Comparison of ENCODE assay signal across 22 cellular contexts in genomic region chr5:146867996-146868708, GRCh38. TPM values are rescaled to one million over a fixed set of nuclear protein-coding genes. Genes with fewer than 3 reads are reported as not detected.
"Had no signal": no experiment of that assay in that cellular context is flagged by ENCODE, and none has a peak within 500 bp of the region (broad histone marks: within the 10 kb centered on the region; RNA-seq: fewer than 3 reads in every experiment).

No MANE protein-coding gene starts in this region.

- H3K36me3 ChIP-seq: esophagus muscularis mucosa, gastroesophageal sphincter, heart left ventricle, prostate gland, right atrium auricular region, suprapubic skin had no signal

- H3K27ac ChIP-seq: esophagus muscularis mucosa, gastroesophageal sphincter, heart left ventricle, prostate gland, right atrium auricular region, suprapubic skin had no signal

- FAIRE-seq: endothelial cell of umbilical vein, kidney had no signal

- H3K9me3 ChIP-seq: esophagus muscularis mucosa, gastroesophageal sphincter, heart left ventricle, prostate gland, right atrium auricular region, suprapubic skin had no signal

- H3K4me3 ChIP-seq: esophagus muscularis mucosa, gastroesophageal sphincter, heart left ventricle, lung, prostate gland, right atrium auricular region, suprapubic skin had no signal

- H3K27me3 ChIP-seq: esophagus muscularis mucosa, gastroesophageal sphincter, heart left ventricle, right atrium auricular region, suprapubic skin had no signal

- DNase-seq: activated B cell treated with CpG ODN at 0.5 μM for 24 hours; activated CD4-positive, alpha-beta T cell treated with anti-CD3 and anti-CD28 coated beads, Interleukin-2, amount 10 ng/mL, durations not matched to agents 24 days and 14 days; activated CD8-positive, alpha-beta T cell treated with anti-CD3 and anti-CD28 coated beads, Interleukin-2, amount 10 ng/mL, durations not matched to agents 7 days and 5 days; activated naive CD4-positive, alpha-beta T cell treated with anti-CD3 and anti-CD28 coated beads, Interleukin-2, amount 10 ng/mL, durations not matched to agents 7 days and 5 days; activated naive CD8-positive, alpha-beta T cell treated with anti-CD3 and anti-CD28 coated beads, Interleukin-2, amount 50 U/mL, for 24 hours; activated T-cell treated with anti-CD3 and anti-CD28 coated beads, Interleukin-2, amount 50 U/mL, for 24 hours; effector CD4-positive, alpha-beta T cell; heart left ventricle; kidney; nephron progenitor cell; occipital lobe; stimulated activated CD4-positive, alpha-beta T cell treated with anti-CD3 and anti-CD28 coated beads, Interleukin-2, amount 100 ng/mL, for 24 hours; stimulated activated naive CD8-positive, alpha-beta T cell treated with anti-CD3 and anti-CD28 coated beads, Interleukin-15, amount 100 ng/mL, for 72 hours; T-helper 1 cell; T-helper 9 cell had no signal

RNA-seq across cellular contexts. Expression of gene PPP2R2B, which starts 10.4 kb away (rescaled TPM):
- polyA plus RNA-seq: endothelial cell of umbilical vein had no signal
